ENCODE assay signal across 1 cellular context in genomic region chr1:67945733-67946374, GRCh38.
TF ChIP-seq lines count a peak whose summit lies in the region.

No MANE protein-coding gene starts in this region.

TF ChIP-seq in HepG2, 621 proteins besides CTCF, POLR2A, EP300 and RAD21 (continued from another document):
- TF ChIP-seq ZBTB25 (CRISPR knock-in tag; IDR thresholded peaks at IDR 0.05) = no peak
- TF ChIP-seq BRD4 (CRISPR knock-in tag; IDR thresholded peaks at IDR 0.05) = no peak
- TF ChIP-seq ZBTB2 (CRISPR knock-in tag; IDR thresholded peaks at IDR 0.05; ENCODE audit: low read depth) = no peak
- TF ChIP-seq ZFY (CRISPR knock-in tag; IDR thresholded peaks at IDR 0.05) = no peak
- no peak for TF ChIP-seq ZHX1 (CRISPR knock-in tag; IDR thresholded peaks at IDR 0.05; ENCODE audit: low read depth)
- TF ChIP-seq RFXAP (CRISPR knock-in tag; IDR thresholded peaks at IDR 0.05; ENCODE audit: borderline replicate concordance) = no peak
